8 cellular contexts compared by ENCODE assay signal in the genomic region with DNA sequence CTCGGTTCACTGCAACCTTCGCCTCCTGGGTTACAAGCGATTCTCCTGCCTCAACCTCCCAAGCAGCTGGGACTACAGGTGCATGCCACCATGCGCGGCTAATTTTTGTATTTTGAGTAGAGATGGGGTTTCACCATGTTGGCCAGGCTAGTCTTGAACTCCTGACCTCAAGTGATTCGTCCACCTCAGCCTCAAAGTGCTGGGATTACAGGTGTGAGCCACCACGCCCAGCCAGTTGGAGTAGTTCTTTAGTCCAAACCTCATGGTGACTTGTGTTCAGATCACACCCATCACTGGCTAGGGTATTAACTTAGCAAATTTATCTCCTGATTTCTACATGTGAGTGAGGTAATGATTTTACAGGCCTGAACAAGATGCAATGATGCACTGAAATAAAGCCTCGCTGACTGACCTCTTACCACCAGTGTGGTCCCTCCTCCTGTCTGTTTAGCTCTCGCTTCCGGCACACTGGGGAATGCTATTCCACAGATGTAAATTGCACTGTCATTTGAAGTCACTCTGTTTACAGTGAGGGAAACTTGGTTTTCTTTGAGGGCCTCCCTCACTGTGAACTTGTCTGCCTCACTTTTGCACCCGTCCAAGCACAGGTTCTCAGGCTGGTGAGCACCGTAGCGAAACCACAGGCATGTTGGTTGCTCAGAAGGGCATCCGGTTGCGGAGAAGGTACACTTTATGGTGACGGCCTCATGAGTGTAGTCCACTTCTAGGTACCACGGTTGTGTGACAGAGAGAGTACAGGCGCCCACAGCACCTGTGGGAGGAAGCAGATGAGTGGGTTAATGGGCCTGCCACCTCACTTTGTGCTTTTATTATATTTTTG. TPM values are rescaled to one million over a fixed set of nuclear protein-coding genes. Genes with fewer than 3 reads are reported as not detected.
DNase-seq lines count a peak whose midpoint lies in the region; ATAC-seq and TF ChIP-seq lines count a peak whose summit lies in the region.

No MANE protein-coding gene starts in this region.

- WGBS in mammary epithelial cell (ENCODE audit: low coverage, missing lambda C conversion rate) = 88% methylated on average over 15 of the region's 18 CpGs
- WGBS in spleen, 5 donors = 57 to 76% (median 62%) methylated on average over 16 to 18 of the region's 18 CpGs
- WGBS in aorta, 2 donors = 89% methylated on average over 18 of the region's 18 CpGs

- no peak for TF ChIP-seq POLR2A in breast epithelium (IDR thresholded peaks at IDR 0.05)
- no peak for TF ChIP-seq POLR2A in spleen (IDR thresholded peaks at IDR 0.05)

- H3K4me1 Mint-ChIP-seq in activated T-cell treated with anti-CD3 and anti-CD28 coated beads, Interleukin-2, amount 50 U/mL, for 24 hours (ENCODE audit: low read depth) = peaks cover 64% of the 10 kb centered on the region

- no peak overlapping the region for H3K4me3 ChIP-seq in mammary epithelial cell (replicated peaks in 1 of 3; ENCODE audit: insufficient read depth in 1 of 3, low read depth in 2 of 3, low read length in 3 of 3)
- H3K4me3 ChIP-seq in breast epithelium = no peak overlapping the region
- peak overlapping the region in 1 of 8 donors; percentile 59 for H3K4me3 ChIP-seq in spleen
- no peak overlapping the region for H3K4me3 ChIP-seq in aorta (ENCODE audit: low read length in 2 of 2)

- H3K27ac Mint-ChIP-seq in activated T-cell treated with anti-CD3 and anti-CD28 coated beads, Interleukin-2, amount 50 U/mL, for 24 hours = peak overlapping the region; percentile 95

- BruUV-seq in mammary epithelial cell (replicated peaks; lab: Mats Ljungman, UMichigan) = no TSS peak

- no peak overlapping the region for H2AFZ ChIP-seq in mammary epithelial cell (ENCODE audit: low read depth, low read length)

- intact Hi-C loops in mammary epithelial cell (cut with micrococcal nuclease) = no loop called here
- intact Hi-C loops in breast epithelium (cut with DNase I; ENCODE audit: low total_unique reads) = no loop called here
- intact Hi-C loops in spleen (cut with DNase I; ENCODE audit: low total_unique reads) = no loop called here
- intact Hi-C loops in aorta (cut with DNase I) = loop anchor here in 1 of 2 donors (10.0 kb wide), 1 partner anchor 62 kb away; no protein-coding TSS in a partner anchor

- H3K4me2 ChIP-seq in mammary epithelial cell (ENCODE audit: insufficient read depth, low read depth, low read length) = no peak overlapping the region

- ATAC-seq in HG03469 (IDR thresholded peaks at IDR 0.05; ENCODE audit: unreplicated experiment) (peak; percentile 72), aorta (ENCODE audit: low FRiP score) (no peak)

- in situ Hi-C loops in mammary epithelial cell (cut with MboI; ENCODE audit: low sequenced_read_pairs in 2 of 2) = no loop called here

- no peaks in the 10 kb centered on the region for H3K27me3 Mint-ChIP-seq in activated T-cell treated with anti-CD3 and anti-CD28 coated beads, Interleukin-2, amount 50 U/mL, for 24 hours

- peaks cover 7% of the 10 kb centered on the region for H3K36me3 ChIP-seq in mammary epithelial cell (ENCODE audit: insufficient read depth, low read length)
- no peaks in the 10 kb centered on the region for H3K36me3 ChIP-seq in breast epithelium
- H3K36me3 ChIP-seq in spleen = peaks cover 0 to 74% (median 2%) of the 10 kb centered on the region in 6 donors
- H3K36me3 ChIP-seq in aorta (ENCODE audit: control insufficient read depth in 1 of 2, insufficient read depth in 2 of 2, low read length in 1 of 2) = peaks cover 0 to 2% of the 10 kb centered on the region in 2 donors

- CTCF ChIA-PET in mammary epithelial cell (lab: Charles Lee; ENCODE audit: low non-redundant PET) = no interaction called here

- dilution Hi-C loops in mammary epithelial cell (cut with HindIII; ENCODE audit: low sequenced_read_pairs) = loop anchor here (5.0 kb wide), 2 partner anchors 55 to 60 kb away; no protein-coding TSS in a partner anchor

- H3K27me3 ChIP-seq in mammary epithelial cell (ENCODE audit: insufficient read depth, low read length) = no peaks in the 10 kb centered on the region
- H3K27me3 ChIP-seq in breast epithelium = no peaks in the 10 kb centered on the region
- no peaks in the 10 kb centered on the region for H3K27me3 ChIP-seq in spleen (replicated peaks in 1 of 7)
- no peaks in the 10 kb centered on the region for H3K27me3 ChIP-seq in aorta (ENCODE audit: control insufficient read depth in 1 of 2, insufficient read depth in 2 of 2, low read length in 1 of 2)

- H3K9me3 Mint-ChIP-seq in activated T-cell treated with anti-CD3 and anti-CD28 coated beads, Interleukin-2, amount 50 U/mL, for 24 hours = no peaks in the 10 kb centered on the region

- H4K20me1 ChIP-seq in mammary epithelial cell (ENCODE audit: insufficient read depth, low read length) = no peaks in the 10 kb centered on the region

- no peaks in the 10 kb centered on the region for H3K4me1 ChIP-seq in mammary epithelial cell (ENCODE audit: insufficient read depth, low read length)
- no peaks in the 10 kb centered on the region for H3K4me1 ChIP-seq in breast epithelium
- H3K4me1 ChIP-seq in spleen = peaks cover 37 to 100% (median 90%) of the 10 kb centered on the region in 6 donors
- no peaks in the 10 kb centered on the region for H3K4me1 ChIP-seq in aorta (ENCODE audit: control insufficient read depth in 1 of 2, insufficient read depth in 2 of 2, low read length in 2 of 2)

- peak overlapping the region; percentile 77 for H3K4me3 Mint-ChIP-seq in activated T-cell treated with anti-CD3 and anti-CD28 coated beads, Interleukin-2, amount 50 U/mL, for 24 hours

- no peak overlapping the region for H3K27ac ChIP-seq in mammary epithelial cell (ENCODE audit: insufficient read depth, low read depth, low read length)
- peak overlapping the region in 1 of 2 donors; percentile 27 for H3K27ac ChIP-seq in breast epithelium
- H3K27ac ChIP-seq in spleen = peak overlapping the region; percentile 67 to 89 (median 86)
- H3K27ac ChIP-seq in aorta (ENCODE audit: low read depth in 1 of 2, low read length in 2 of 2) = no peak overlapping the region

- H3K9me3 ChIP-seq in mammary epithelial cell (replicated peaks; ENCODE audit: insufficient read depth, low read length) (no peaks in the 10 kb centered on the region), breast epithelium (no peaks in the 10 kb centered on the region), spleen (no peaks in the 10 kb centered on the region), aorta (ENCODE audit: control insufficient read depth, low read length) (no peaks in the 10 kb centered on the region)

- peak; percentile 72 for DNase-seq in mammary epithelial cell
- no peak for DNase-seq in breast epithelium (ENCODE audit: low spot score in 2 of 2)
- peak; percentile 73 for DNase-seq in activated T-cell treated with anti-CD3 and anti-CD28 coated beads, Interleukin-2, amount 50 U/mL, for 24 hours
- DNase-seq in spleen = peak; percentile 90
- no peak for DNase-seq in cerebellum (ENCODE audit: low spot score)
- no peak for DNase-seq in ureter (ENCODE audit: low spot score)
- no peak for DNase-seq in aorta

- peaks cover 50% of the 10 kb centered on the region for H3K79me2 ChIP-seq in mammary epithelial cell (ENCODE audit: insufficient read depth, low read length)

- H3K36me3 Mint-ChIP-seq in activated T-cell treated with anti-CD3 and anti-CD28 coated beads, Interleukin-2, amount 50 U/mL, for 24 hours (ENCODE audit: low read depth) = peaks cover 3% of the 10 kb centered on the region

- TF ChIP-seq CTCF in mammary epithelial cell (conservative IDR thresholded peaks at IDR 0.05 in 1 of 2, IDR thresholded peaks at IDR 0.05 in 1 of 2; ENCODE audit: extremely low read depth in 1 of 2, insufficient read depth in 1 of 2, low read depth in 1 of 2, low read length in 2 of 2) (no peak), breast epithelium (IDR thresholded peaks at IDR 0.05) (no peak), spleen (IDR thresholded peaks at IDR 0.05 in 8 of 11, conservative IDR thresholded peaks at IDR 0.05 in 3 of 11) (no peak)

- H3K9ac ChIP-seq in mammary epithelial cell (ENCODE audit: insufficient read depth, low read length) = no peak overlapping the region

RNA-seq across cellular contexts. Expression of a gene that starts 5.5 kb away (rescaled TPM):
- total RNA-seq in mammary epithelial cell = not detected
- polyA plus RNA-seq in mammary epithelial cell = not detected
- not detected for polyA minus RNA-seq in mammary epithelial cell
- total RNA-seq in breast epithelium = 10 to 100 TPM in 1 of 3 donors, 1 to 10 TPM in 1, under 1 TPM in 1; 0.33 to 13.2 (median 6.7) TPM
- 100 to 1,000 TPM in 2 of 7 donors, 10 to 100 TPM in 5; 39.6 to 134 (median 87.7) TPM for total RNA-seq in spleen
- polyA plus RNA-seq in spleen = 10 to 100 TPM; 15.5 to 53.2 (median 18.1) TPM
- total RNA-seq in cerebellum = 1.8 TPM
- total RNA-seq in ureter = 5.2 TPM
- 1 to 10 TPM; 4.4 to 7.2 TPM for total RNA-seq in aorta
- polyA plus RNA-seq in aorta = 1 to 10 TPM in 1 of 2 donors, under 1 TPM in 1; 0.95 to 6.5 TPM

RNA-seq across cellular contexts. Expression of a gene that starts 16.8 kb away (rescaled TPM):
- total RNA-seq in mammary epithelial cell = 1 to 10 TPM in 1 of 2 donors, under 1 TPM in 1; 0.21 to 1.5 TPM
- 0.07 TPM for polyA plus RNA-seq in mammary epithelial cell
- polyA minus RNA-seq in mammary epithelial cell = not detected
- total RNA-seq in breast epithelium = 1 to 10 TPM in 1 of 3 donors, under 1 TPM in 1, not detected in 1; 0.96 to 1.5 TPM
- total RNA-seq in spleen = 1 to 10 TPM; 1.1 to 3.1 (median 2.4) TPM
- polyA plus RNA-seq in spleen = 1 to 10 TPM in 2 of 3 donors, under 1 TPM in 1; 0.86 to 2.0 (median 1.2) TPM
- 0.36 TPM for total RNA-seq in cerebellum
- 0.70 TPM for total RNA-seq in ureter
- under 1 TPM; 0.21 to 0.32 TPM for total RNA-seq in aorta
- not detected for polyA plus RNA-seq in aorta

RNA-seq across cellular contexts. Expression of a gene that starts 47.6 kb away (rescaled TPM):
- total RNA-seq in mammary epithelial cell (100 to 1,000 TPM in 1 of 2 donors, 10 to 100 TPM in 1; 86.1 to 131 TPM), breast epithelium (100 to 1,000 TPM; 121 to 162 (median 136) TPM), spleen (100 to 1,000 TPM in 5 of 7 donors, 10 to 100 TPM in 2; 88.5 to 247 (median 121) TPM), cerebellum (138 TPM), ureter (80.3 TPM), aorta (10 to 100 TPM; 50.0 to 67.8 TPM)
- polyA plus RNA-seq in mammary epithelial cell (62.0 TPM), spleen (10 to 100 TPM; 28.5 to 50.6 (median 45.2) TPM), aorta (10 to 100 TPM; 54.9 to 98.2 TPM)
- polyA minus RNA-seq in mammary epithelial cell = 34.9 TPM

Comparison
In these comparisons a context has a peak if more than half of its experiments do, and no peak if none do; other contexts are left out.
1. DNase-seq: peak in mammary epithelial cell (single experiment), activated T-cell treated with anti-CD3 and anti-CD28 coated beads, Interleukin-2, amount 50 U/mL, for 24 hours (single experiment) and spleen (single experiment); none in breast epithelium (0 of 2), cerebellum (single experiment), ureter (single experiment) and aorta (0 of 2).
2. H3K27ac ChIP-seq: peak in spleen (8 of 8); none in mammary epithelial cell (single experiment) and aorta (0 of 2).